8 cellular contexts compared by ENCODE assay signal in the genomic region with DNA sequence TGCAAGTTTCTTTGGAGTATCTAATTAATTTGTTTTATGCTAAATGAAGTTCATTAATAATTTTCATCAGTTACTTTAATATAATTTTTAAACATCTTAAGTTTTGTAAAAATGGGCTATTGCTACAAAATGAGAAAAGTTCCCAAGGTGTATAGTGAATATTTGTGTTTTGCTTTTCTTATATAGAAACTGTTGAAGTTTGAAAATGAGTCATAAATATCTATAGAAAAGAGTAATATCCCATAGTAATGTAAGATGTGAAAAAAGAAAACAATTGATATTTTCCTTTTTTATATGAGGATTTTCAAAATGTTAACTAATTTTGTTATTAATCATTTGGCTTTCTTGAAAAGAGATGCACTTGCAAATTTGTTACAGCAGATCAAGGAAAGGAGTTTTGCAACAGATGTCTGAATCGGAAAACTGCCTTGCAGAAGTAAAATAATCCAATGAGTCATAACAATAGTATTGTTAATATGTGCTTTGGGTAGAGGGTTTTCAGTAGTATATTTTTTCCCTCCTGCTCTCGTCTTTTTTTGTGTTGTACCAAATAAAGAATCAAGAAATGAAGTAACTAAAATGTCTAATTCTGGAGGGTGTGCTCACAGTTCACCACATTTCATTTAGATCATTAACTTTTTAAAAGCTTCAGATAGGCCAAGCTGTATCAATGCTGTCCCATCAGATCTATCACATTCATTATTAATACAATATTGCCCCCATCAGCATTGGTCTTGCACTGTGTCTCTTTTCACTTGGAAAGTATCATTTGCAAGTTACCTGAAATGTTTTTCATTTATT. TPM values are rescaled to one million over a fixed set of nuclear protein-coding genes. Genes with fewer than 3 reads are reported as not detected.
DNase-seq lines count a peak whose midpoint lies in the region; ATAC-seq and TF ChIP-seq lines count a peak whose summit lies in the region.

No MANE protein-coding gene starts in this region.

- H2BK120ac ChIP-seq in mesenchymal stem cell (ENCODE audit: low read depth, low read length): no peak overlapping the region

- no peak overlapping the region for H3K4ac ChIP-seq in mesenchymal stem cell (ENCODE audit: low read depth in 1 of 2, low read length in 2 of 2)

- H3K23ac ChIP-seq in mesenchymal stem cell (ENCODE audit: low read length in 2 of 2): no peak overlapping the region

- H3K27me3 ChIP-seq in Loucy (ENCODE audit: insufficient read depth, low read length, poor library complexity, severe bottlenecking): no peaks in the 10 kb centered on the region
- H3K27me3 ChIP-seq in mesenchymal stem cell (ENCODE audit: control insufficient read depth in 1 of 2, insufficient read depth in 1 of 2, low read length in 2 of 2): no peaks in the 10 kb centered on the region
- no peaks in the 10 kb centered on the region for H3K27me3 ChIP-seq in BE2C

- H3K9me3 ChIP-seq in Loucy (ENCODE audit: insufficient read depth, low read depth, low read length): no peaks in the 10 kb centered on the region
- H3K9me3 ChIP-seq in mesenchymal stem cell (ENCODE audit: control insufficient read depth, low read length): no peaks in the 10 kb centered on the region
- H3K9me3 ChIP-seq in BE2C: no peaks in the 10 kb centered on the region

- H2BK15ac ChIP-seq in mesenchymal stem cell (ENCODE audit: low read depth, poor library complexity, severe bottlenecking): no peak overlapping the region

- no peak overlapping the region for H3K14ac ChIP-seq in mesenchymal stem cell (ENCODE audit: low read length in 2 of 2)

- no peak overlapping the region for H3K18ac ChIP-seq in mesenchymal stem cell (ENCODE audit: low read depth in 1 of 2, low read length in 2 of 2)

- no peaks in the 10 kb centered on the region for H4K20me1 ChIP-seq in Loucy (ENCODE audit: insufficient read depth, low read length, poor library complexity, severe bottlenecking)

- no peak overlapping the region for H3K9ac ChIP-seq in Loucy (ENCODE audit: low read depth, low read length, poor library complexity, severe bottlenecking)
- no peak overlapping the region for H3K9ac ChIP-seq in mesenchymal stem cell (ENCODE audit: low read length)

- H3K9me2 ChIP-seq in Loucy (replicated peaks; ENCODE audit: low read depth, low read length): no peaks in the 10 kb centered on the region

- no peaks in the 10 kb centered on the region for H3K36me3 ChIP-seq in Loucy (ENCODE audit: insufficient read depth, low read length)
- H3K36me3 ChIP-seq in mesenchymal stem cell (ENCODE audit: control insufficient read depth in 1 of 2, insufficient read depth in 2 of 2, low read depth in 1 of 2, low read length in 2 of 2): no peaks in the 10 kb centered on the region
- no peaks in the 10 kb centered on the region for H3K36me3 ChIP-seq in BE2C

- no peak overlapping the region for H3K4me3 ChIP-seq in Loucy (ENCODE audit: low read length, poor library complexity, severe bottlenecking)
- H3K4me3 ChIP-seq in mesenchymal stem cell (ENCODE audit: insufficient read depth in 1 of 2, low read depth in 1 of 2, low read length in 2 of 2): no peak overlapping the region
- no peak overlapping the region for H3K4me3 ChIP-seq in BE2C (ENCODE audit: low read depth, low read length)

- H2AK5ac ChIP-seq in mesenchymal stem cell (ENCODE audit: low read length, severe bottlenecking): no peak overlapping the region

- no peaks in the 10 kb centered on the region for H3F3A ChIP-seq in Loucy (ENCODE audit: low read depth)

- peak; percentile 85 for ATAC-seq in GM18870 (IDR thresholded peaks at IDR 0.05; ENCODE audit: unreplicated experiment)
- ATAC-seq in HG02610 (IDR thresholded peaks at IDR 0.05; ENCODE audit: unreplicated experiment): peak; percentile 83

- H3K79me2 ChIP-seq in Loucy (ENCODE audit: insufficient read depth, low read length): no peaks in the 10 kb centered on the region

- H3K4me2 ChIP-seq in Loucy (ENCODE audit: low read depth, low read length, poor library complexity, severe bottlenecking): no peak overlapping the region
- no peak overlapping the region for H3K4me2 ChIP-seq in mesenchymal stem cell (ENCODE audit: low read length, poor library complexity, severe bottlenecking)

- no peak overlapping the region for H4K8ac ChIP-seq in mesenchymal stem cell (ENCODE audit: low read length)

- no peaks in the 10 kb centered on the region for H3K79me1 ChIP-seq in mesenchymal stem cell (replicated peaks; ENCODE audit: low read length, poor library complexity, severe bottlenecking)

- WGBS in mesenchymal stem cell: 0% methylated on average over 1 of the region's 2 CpGs

- H2BK12ac ChIP-seq in mesenchymal stem cell (ENCODE audit: low read length in 2 of 2): no peak overlapping the region

- TF ChIP-seq CTCF in Loucy (conservative IDR thresholded peaks at IDR 0.05; ENCODE audit: low read length) (0 out of 2 replicates have a peak, but pooled peaks have one; percentile 17), BE2C (IDR thresholded peaks at IDR 0.05; ENCODE audit: low read depth, low read length) (no peak)

- H2BK5ac ChIP-seq in mesenchymal stem cell (ENCODE audit: low read depth, low read length, poor library complexity, severe bottlenecking): no peak overlapping the region

- H3K4me1 ChIP-seq in Loucy (ENCODE audit: insufficient read depth, low read length, poor library complexity, severe bottlenecking) (peaks cover 7% of the 10 kb centered on the region), mesenchymal stem cell (ENCODE audit: control insufficient read depth, insufficient read depth, low read depth, low read length) (no peaks in the 10 kb centered on the region), BE2C (no peaks in the 10 kb centered on the region)

- DNase-seq in mesenchymal stem cell (peak; percentile 40), AML-193 (lab: John Stamatoyannopoulos, UW) (no peak), BE2C (no peak), NOMO-1 (lab: John Stamatoyannopoulos, UW; ENCODE audit: unreplicated experiment in 2 of 2) (no peak)
- no peak for DNase-seq in activated effector memory CD4-positive, alpha-beta T cell treated with Interleukin-2 at 50 U/mL for 16 hours

- no peak overlapping the region for H3K27ac ChIP-seq in mesenchymal stem cell (ENCODE audit: low read length, poor library complexity, severe bottlenecking)

- H4K91ac ChIP-seq in mesenchymal stem cell (ENCODE audit: low read length): no peak overlapping the region

- H2AFZ ChIP-seq in Loucy (ENCODE audit: low read length) (no peak overlapping the region), mesenchymal stem cell (ENCODE audit: low read depth, low read length) (no peak overlapping the region)

RNA-seq across cellular contexts. Expression of a gene that starts 15.5 kb away (rescaled TPM):
- polyA plus RNA-seq in mesenchymal stem cell (2013, experiment 1 of 2): 1.1 TPM
- 1.1 TPM for polyA plus RNA-seq in mesenchymal stem cell (2013, experiment 2 of 2)
- 1.0 TPM for polyA plus RNA-seq in BE2C (2012; ENCODE audit: insufficient read depth, insufficient read length, low read depth)

RNA-seq across cellular contexts. Expression of a gene that starts 30.2 kb away (rescaled TPM):
- 6.0 TPM for polyA plus RNA-seq in mesenchymal stem cell (2013, experiment 1 of 2)
- polyA plus RNA-seq in mesenchymal stem cell (2013, experiment 2 of 2): 5.6 TPM
- polyA plus RNA-seq in BE2C (2012; ENCODE audit: insufficient read depth, insufficient read length, low read depth): 13.3 TPM

RNA-seq across cellular contexts. Expression of a gene that starts 55.8 kb away (rescaled TPM):
- 96.8 TPM for polyA plus RNA-seq in mesenchymal stem cell (2013, experiment 1 of 2)
- 101 TPM for polyA plus RNA-seq in mesenchymal stem cell (2013, experiment 2 of 2)
- polyA plus RNA-seq in BE2C (2012; ENCODE audit: insufficient read depth, insufficient read length, low read depth): 27.3 TPM
